In genomic region chr6:127971945-127972391, GRCh38 we compare ENCODE assay signal across 9 cellular contexts.
DNase-seq lines count a peak whose midpoint lies in the region; ATAC-seq and TF ChIP-seq lines count a peak whose summit lies in the region.
"Had no signal": no experiment of that assay in that cellular context is flagged by ENCODE, and none has a peak within 500 bp of the region (broad histone marks: within the 10 kb centered on the region; RNA-seq: fewer than 3 reads in every experiment).

No MANE protein-coding gene starts in this region.

- peaks cover 79% of the 10 kb centered on the region for H3K4me1 Mint-ChIP-seq in activated naive CD4-positive, alpha-beta T cell treated with anti-CD3 and anti-CD28 coated beads, Interleukin-2, amount 50 U/mL, for 24 hours
- peaks cover 25 to 45% of the 10 kb centered on the region in 2 donors for H3K4me1 Mint-ChIP-seq in natural killer cell treated with Interleukin-12 subunit alpha and Interleukin-12 subunit beta and Interleukin-15 and Interleukin-18, amount 100 ng/mL, for 72 hours (ENCODE audit: low read depth in 2 of 2)

- H3K36me3 Mint-ChIP-seq in activated naive CD4-positive, alpha-beta T cell treated with anti-CD3 and anti-CD28 coated beads, Interleukin-2, amount 50 U/mL, for 24 hours: peaks cover 5% of the 10 kb centered on the region
- no peaks in the 10 kb centered on the region for H3K36me3 Mint-ChIP-seq in natural killer cell treated with Interleukin-12 subunit alpha and Interleukin-12 subunit beta and Interleukin-15 and Interleukin-18, amount 100 ng/mL, for 72 hours

- H3K4me3 Mint-ChIP-seq in activated naive CD4-positive, alpha-beta T cell treated with anti-CD3 and anti-CD28 coated beads, Interleukin-2, amount 50 U/mL, for 24 hours: peak overlapping the region; percentile 88
- H3K4me3 Mint-ChIP-seq in natural killer cell treated with Interleukin-12 subunit alpha and Interleukin-12 subunit beta and Interleukin-15 and Interleukin-18, amount 100 ng/mL, for 72 hours: peak overlapping the region; percentile 69

- H3K27ac Mint-ChIP-seq in activated naive CD4-positive, alpha-beta T cell treated with anti-CD3 and anti-CD28 coated beads, Interleukin-2, amount 50 U/mL, for 24 hours: peak overlapping the region; percentile 98
- peak overlapping the region; percentile 85 to 88 for H3K27ac Mint-ChIP-seq in natural killer cell treated with Interleukin-12 subunit alpha and Interleukin-12 subunit beta and Interleukin-15 and Interleukin-18, amount 100 ng/mL, for 72 hours

- intact Hi-C loops in testis (cut with DNase I; ENCODE audit: low total_unique reads): no loop called here
- intact Hi-C loops in spleen (cut with DNase I; ENCODE audit: low total_unique reads): no loop called here

- H3K9me3 Mint-ChIP-seq in activated naive CD4-positive, alpha-beta T cell treated with anti-CD3 and anti-CD28 coated beads, Interleukin-2, amount 50 U/mL, for 24 hours: peaks cover 16% of the 10 kb centered on the region
- H3K9me3 Mint-ChIP-seq in natural killer cell treated with Interleukin-12 subunit alpha and Interleukin-12 subunit beta and Interleukin-15 and Interleukin-18, amount 100 ng/mL, for 72 hours: no peaks in the 10 kb centered on the region

- peak overlapping the region; percentile 28 to 52 (median 46) for H3K27ac ChIP-seq in Peyer's patch
- no peak overlapping the region for H3K27ac ChIP-seq in testis
- H3K27ac ChIP-seq in spleen: peak overlapping the region in 4 of 8 donors; percentile 19 to 76 (median 68)

- ATAC-seq in natural killer cell treated with Interleukin-12 subunit alpha and Interleukin-12 subunit beta and Interleukin-15 and Interleukin-18, amount 100 ng/mL, for 72 hours: peak; percentile 86 to 93

- no peak for TF ChIP-seq CTCF in Peyer's patch (IDR thresholded peaks at IDR 0.05)
- no peak for TF ChIP-seq CTCF in testis (IDR thresholded peaks at IDR 0.05)
- no peak for TF ChIP-seq CTCF in spleen (IDR thresholded peaks at IDR 0.05 in 8 of 11, conservative IDR thresholded peaks at IDR 0.05 in 3 of 11)

- 87 to 93% methylated on average over 4 of the region's 4 CpGs for WGBS in testis, 2 donors
- 30 to 54% (median 43%) methylated on average over 4 of the region's 4 CpGs for WGBS in spleen, 5 donors

- H3K27me3 ChIP-seq in Peyer's patch (no peaks in the 10 kb centered on the region), testis (no peaks in the 10 kb centered on the region), spleen (replicated peaks in 1 of 7) (no peaks in the 10 kb centered on the region)

- TF ChIP-seq POLR2A in Peyer's patch (IDR thresholded peaks at IDR 0.05) (peak in 1 of 2 donors; percentile 21), testis (IDR thresholded peaks at IDR 0.05) (no peak), spleen (IDR thresholded peaks at IDR 0.05) (no peak)

- H3K9me3 ChIP-seq in Peyer's patch (no peaks in the 10 kb centered on the region), testis (no peaks in the 10 kb centered on the region), spleen (no peaks in the 10 kb centered on the region)

- H3K27me3 Mint-ChIP-seq in activated naive CD4-positive, alpha-beta T cell treated with anti-CD3 and anti-CD28 coated beads, Interleukin-2, amount 50 U/mL, for 24 hours: no peaks in the 10 kb centered on the region
- no peaks in the 10 kb centered on the region for H3K27me3 Mint-ChIP-seq in natural killer cell treated with Interleukin-12 subunit alpha and Interleukin-12 subunit beta and Interleukin-15 and Interleukin-18, amount 100 ng/mL, for 72 hours

- H3K36me3 ChIP-seq in Peyer's patch: peaks cover 0 to 58% (median 0%) of the 10 kb centered on the region in 3 donors
- no peaks in the 10 kb centered on the region for H3K36me3 ChIP-seq in testis (ENCODE audit: low read depth, missing control alignments)
- H3K36me3 ChIP-seq in spleen: peaks cover 0 to 83% (median 25%) of the 10 kb centered on the region in 6 donors

- DNase-seq in Daoy (ENCODE audit: low read depth) (peak; percentile 65), Peyer's patch (no peak), testis (no peak), mucosa of gallbladder (ENCODE audit: low spot score) (no peak), spleen (no peak), iPS-NIHi7 (ENCODE audit: extremely low spot score) (no peak)
- DNase-seq in natural killer cell treated with Interleukin-12 subunit alpha and Interleukin-12 subunit beta and Interleukin-15 and Interleukin-18, amount 100 ng/mL, for 72 hours (ENCODE audit: low spot score): no peak
- DNase-seq: NCI-H187 treated with DMSO at 0.1 percent for 48 hours had no signal

- H3K4me1 ChIP-seq in Peyer's patch (no peaks in the 10 kb centered on the region), testis (no peaks in the 10 kb centered on the region), spleen (peaks cover 0 to 12% (median 0%) of the 10 kb centered on the region in 6 donors)

- H3K4me3 ChIP-seq in Peyer's patch (no peak overlapping the region), testis (no peak overlapping the region), spleen (peak overlapping the region in 1 of 8 donors; percentile 37)

Comparison
In these comparisons a context has a peak if more than half of its experiments do, and no peak if none do; other contexts are left out.
1. H3K27ac ChIP-seq: peak in Peyer's patch (4 of 4); none in testis (0 of 2).